In the genomic region with DNA sequence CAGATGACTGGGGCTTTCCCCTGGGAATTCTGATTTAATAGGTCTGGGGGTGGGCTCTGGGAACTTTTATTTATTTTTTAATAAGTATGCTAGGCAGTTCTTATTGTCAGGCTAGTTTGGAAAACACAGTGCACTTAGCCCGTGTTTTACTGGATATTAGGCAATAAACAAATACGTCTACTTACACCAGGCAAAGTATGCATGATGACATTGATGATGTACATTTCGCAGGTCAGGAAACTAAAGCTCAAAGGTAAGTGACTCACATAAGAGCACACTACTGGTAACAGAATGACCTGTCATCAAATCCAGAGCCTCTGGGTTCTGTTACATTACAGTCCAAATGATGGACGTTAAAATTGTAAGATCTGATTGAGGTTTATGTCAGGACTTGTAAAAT, we compare ENCODE assay signal across 14 cellular contexts.
"Had no signal": no experiment of that assay in that cellular context is flagged by ENCODE, and none has a peak within 500 bp of the region (broad histone marks: within the 10 kb centered on the region; RNA-seq: fewer than 3 reads in every experiment).

No MANE protein-coding gene starts in this region.

- H3K27me3 ChIP-seq: upper lobe of left lung had no signal

- H3K9me3 ChIP-seq: upper lobe of left lung had no signal

- H3K4me3 ChIP-seq: left ventricle myocardium inferior, upper lobe of left lung had no signal

- H3K36me3 ChIP-seq: left ventricle myocardium inferior, upper lobe of left lung had no signal

- DNase-seq: activated CD4-positive, alpha-beta memory T cell treated with anti-CD3 and anti-CD28 coated beads, Interleukin-2, amount 10 ng/mL, durations not matched to agents 7 days and 5 days; activated CD4-positive, alpha-beta T cell treated with anti-CD3 and anti-CD28 coated beads, Interleukin-2, amount 10 ng/mL, durations not matched to agents 24 days and 14 days; activated gamma-delta T cell treated with Interleukin-2 at 50 U/mL for 16 hours; aorta; central memory CD4-positive, alpha-beta T cell; effector memory CD8-positive, alpha-beta T cell; immature natural killer cell; kidney glomerular epithelial cell; left ventricle myocardium inferior; stimulated activated CD4-positive, alpha-beta T cell treated with anti-CD3 and anti-CD28 coated beads, Interleukin-4, amount 100 ng/mL, for 24 hours; stimulated activated naive CD8-positive, alpha-beta T cell treated with anti-CD3 and anti-CD28 coated beads, Interleukin-15, Interleukin-2, amounts not matched to agents 100 U/mL and 50 U/mL, for 24 hours; upper lobe of left lung had no signal

- FAIRE-seq: colon, endothelial cell of umbilical vein had no signal

- H3K27ac ChIP-seq: left ventricle myocardium inferior, upper lobe of left lung had no signal
